ENCODE assay signal across 10 cellular contexts in genomic region chr6:110341671-110342304, GRCh38. TPM values are rescaled to one million over a fixed set of nuclear protein-coding genes. Genes with fewer than 3 reads are reported as not detected.
DNase-seq lines count a peak whose midpoint lies in the region; ATAC-seq and TF ChIP-seq lines count a peak whose summit lies in the region.
"Had no signal": no experiment of that assay in that cellular context is flagged by ENCODE, and none has a peak within 500 bp of the region (broad histone marks: within the 10 kb centered on the region; RNA-seq: fewer than 3 reads in every experiment).

No MANE protein-coding gene starts in this region.

- in situ Hi-C loops in KBM-7 (cut with MboI; ENCODE audit: low pct_unique_long_range_greater_than_20kb, low sequenced_read_pairs): no loop called here
- in situ Hi-C loops in astrocyte of the spinal cord (cut with HindIII; ENCODE audit: low sequenced_read_pairs): no loop called here

- H3K9me3 Mint-ChIP-seq in mesothelial cell of epicardium: peaks cover 3% of the 10 kb centered on the region

- H3K27me3 Mint-ChIP-seq in mesothelial cell of epicardium (ENCODE audit: low read depth): no peaks in the 10 kb centered on the region

- no peaks in the 10 kb centered on the region for H3K36me3 Mint-ChIP-seq in mesothelial cell of epicardium

- peak overlapping the region; percentile 59 for H3K27ac Mint-ChIP-seq in mesothelial cell of epicardium

- DNase-seq in DMS114 treated with DMSO at 0.1 percent for 48 hours (lab: John Stamatoyannopoulos, UW; ENCODE audit: unreplicated experiment): peak; percentile 9
- DNase-seq in KBM-7: peak; percentile 16
- no peak for DNase-seq in astrocyte of the spinal cord (ENCODE audit: low read depth, low spot score)
- no peak for DNase-seq in mesothelial cell of epicardium (ENCODE audit: low spot score in 2 of 2, unreplicated experiment in 2 of 2)
- DNase-seq in amniotic stem cell (lab: John Stamatoyannopoulos, UW): no peak
- no peak for DNase-seq in NCI-H510A (lab: John Stamatoyannopoulos, UW)
- DNase-seq: NCI-H1048 had no signal

- no peak overlapping the region for H3K4me3 ChIP-seq in astrocyte of the spinal cord (ENCODE audit: low read depth, low read length)
- H3K4me3 ChIP-seq: lung had no signal

- TF ChIP-seq CTCF in astrocyte of the spinal cord (IDR thresholded peaks at IDR 0.05; ENCODE audit: low read depth, low read length) (peak; percentile 34), mesothelial cell of epicardium (IDR thresholded peaks at IDR 0.05; ENCODE audit: unreplicated experiment) (peak; percentile 35)

- no peak overlapping the region for H3K4me3 Mint-ChIP-seq in mesothelial cell of epicardium

- H3K4me1 Mint-ChIP-seq in mesothelial cell of epicardium: peaks cover 89% of the 10 kb centered on the region

- ATAC-seq in activated CD4-positive, CD25-positive, alpha-beta regulatory T cell treated with anti-CD3 and anti-CD28 coated beads, Interleukin-2, amount 50 U/mL, for 24 hours: no peak
- ATAC-seq in GM21529 (IDR thresholded peaks at IDR 0.05; ENCODE audit: unreplicated experiment): no peak

RNA-seq across cellular contexts. Expression of gene METTL24, which starts 16.4 kb away (rescaled TPM):
- total RNA-seq in mesothelial cell of epicardium: 25.5 to 28.1 TPM (median 25.7 TPM) in 3 replicates

Comparison
In these comparisons a context has a peak if more than half of its experiments do, and no peak if none do; other contexts are left out.
1. DNase-seq: peak in DMS114 treated with DMSO at 0.1 percent for 48 hours (single experiment) and KBM-7 (single experiment); none in astrocyte of the spinal cord (single experiment), mesothelial cell of epicardium (0 of 2), amniotic stem cell (single experiment) and NCI-H510A (single experiment).